Comparison of ENCODE assay signal across 1 cellular context in the genomic region with DNA sequence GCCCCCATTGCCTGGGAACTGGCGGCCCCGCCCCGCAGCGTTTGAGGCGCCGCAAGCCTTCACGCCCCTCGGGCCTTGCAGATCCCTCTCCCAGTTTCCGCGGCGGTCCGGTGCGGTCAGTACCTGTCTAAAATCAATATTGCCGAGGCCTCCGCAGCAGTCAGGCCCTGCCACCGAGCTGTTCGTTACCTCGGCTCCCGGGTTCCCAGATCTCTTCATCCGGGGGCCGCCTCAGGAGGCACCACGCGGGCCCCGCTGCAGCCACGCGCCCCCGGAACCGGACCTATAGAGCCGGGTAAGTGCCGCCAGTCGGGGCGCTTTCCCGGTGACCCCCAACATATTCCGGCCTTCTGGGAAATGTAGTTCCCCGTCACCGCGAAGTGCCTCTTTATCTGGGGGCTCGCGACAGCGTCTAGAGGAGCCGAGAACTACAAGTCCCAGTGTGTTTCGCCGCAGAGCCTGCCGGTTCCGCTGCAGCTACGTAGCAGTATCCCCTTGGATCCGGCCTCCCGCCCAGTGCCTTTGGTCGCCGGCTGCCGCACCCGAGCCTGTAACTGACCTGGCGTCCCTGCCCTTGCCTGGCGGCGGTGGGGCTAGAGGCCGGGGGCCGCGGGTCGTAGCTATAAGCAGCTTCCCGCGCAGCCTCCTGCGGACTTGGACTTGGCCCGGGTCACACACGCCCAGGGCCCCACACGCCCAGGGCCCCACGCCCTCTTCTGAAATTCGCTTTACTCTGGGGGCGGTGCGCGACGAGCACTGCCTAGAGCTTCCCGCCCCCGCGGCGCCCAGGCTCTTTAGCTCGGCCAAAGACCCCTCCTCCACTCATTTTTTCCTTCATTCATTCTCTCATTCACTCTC.
A peak's percentile ranks its signal among the peaks of the same experiment; 100 is the strongest.
TF ChIP-seq lines count a peak whose summit lies in the region.

TSS of gene PEMT (minus strand) at position 301 of the 858 bp plus-strand sequence. CDS start at position 219, 82 bp downstream.

TF ChIP-seq in GM12878, 131 proteins besides CTCF, POLR2A, EP300 and RAD21 (continued from another document):
- TF ChIP-seq ZNF687 (IDR thresholded peaks at IDR 0.05): 0 out of 2 replicates have a peak, but pooled peaks have one; percentile 35
- peak; percentile 77; the same call in 1 of the 2 replicates for TF ChIP-seq NBN (IDR thresholded peaks at IDR 0.05)
- TF ChIP-seq RCOR1 (conservative IDR thresholded peaks at IDR 0.05; ENCODE audit: low read depth, low read length): no peak
- TF ChIP-seq NRF1 (conservative IDR thresholded peaks at IDR 0.05; ENCODE audit: low read depth, low read length): no peak
- TF ChIP-seq, protein P1, sequence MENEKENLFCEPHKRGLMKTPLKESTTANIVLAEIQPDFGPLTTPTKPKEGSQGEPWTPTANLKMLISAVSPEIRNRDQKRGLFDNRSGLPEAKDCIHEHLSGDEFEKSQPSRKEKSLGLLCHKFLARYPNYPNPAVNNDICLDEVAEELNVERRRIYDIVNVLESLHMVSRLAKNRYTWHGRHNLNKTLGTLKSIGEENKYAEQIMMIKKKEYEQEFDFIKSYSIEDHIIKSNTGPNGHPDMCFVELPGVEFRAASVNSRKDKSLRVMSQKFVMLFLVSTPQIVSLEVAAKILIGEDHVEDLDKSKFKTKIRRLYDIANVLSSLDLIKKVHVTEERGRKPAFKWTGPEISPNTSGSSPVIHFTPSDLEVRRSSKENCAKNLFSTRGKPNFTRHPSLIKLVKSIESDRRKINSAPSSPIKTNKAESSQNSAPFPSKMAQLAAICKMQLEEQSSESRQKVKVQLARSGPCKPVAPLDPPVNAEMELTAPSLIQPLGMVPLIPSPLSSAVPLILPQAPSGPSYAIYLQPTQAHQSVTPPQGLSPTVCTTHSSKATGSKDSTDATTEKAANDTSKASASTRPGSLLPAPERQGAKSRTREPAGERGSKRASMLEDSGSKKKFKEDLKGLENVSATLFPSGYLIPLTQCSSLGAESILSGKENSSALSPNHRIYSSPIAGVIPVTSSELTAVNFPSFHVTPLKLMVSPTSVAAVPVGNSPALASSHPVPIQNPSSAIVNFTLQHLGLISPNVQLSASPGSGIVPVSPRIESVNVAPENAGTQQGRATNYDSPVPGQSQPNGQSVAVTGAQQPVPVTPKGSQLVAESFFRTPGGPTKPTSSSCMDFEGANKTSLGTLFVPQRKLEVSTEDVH (IDR thresholded peaks at IDR 0.05; ENCODE audit: low read depth, partially characterized antibody): peak; percentile 91
- TF ChIP-seq RELA (IDR thresholded peaks at IDR 0.05; ENCODE audit: borderline replicate concordance, partially characterized antibody): peak; percentile 87
- TF ChIP-seq CEBPB (IDR thresholded peaks at IDR 0.05; ENCODE audit: borderline replicate concordance in 1 of 2, low read depth in 2 of 2, low read length in 2 of 2): no peak
- no peak for TF ChIP-seq SREBF2 (IDR thresholded peaks at IDR 0.05; ENCODE audit: low read length)
- 0 out of 2 replicates have a peak, but pooled peaks have one; percentile 51 for TF ChIP-seq SMAD5 (IDR thresholded peaks at IDR 0.05; ENCODE audit: low read depth)
- TF ChIP-seq ZNF384 (IDR thresholded peaks at IDR 0.05; ENCODE audit: borderline replicate concordance, low read depth, low read length): no peak
- TF ChIP-seq IRF5 (IDR thresholded peaks at IDR 0.05; ENCODE audit: borderline replicate concordance): 0 out of 2 replicates have a peak, but pooled peaks have one; percentile 15
- no peak for TF ChIP-seq USF2 (IDR thresholded peaks at IDR 0.05; ENCODE audit: borderline replicate concordance, low read depth, low read length)
- 0 out of 4 replicates have a peak, but pooled peaks of 1 of the 2 experiments have one; percentile 26 for TF ChIP-seq ETV6 (conservative IDR thresholded peaks at IDR 0.05 in 1 of 2, IDR thresholded peaks at IDR 0.05 in 1 of 2; ENCODE audit: borderline replicate concordance in 1 of 2, low read depth in 1 of 2)
- TF ChIP-seq MAX (IDR thresholded peaks at IDR 0.05; ENCODE audit: low read depth, low read length): peak; percentile 89
- TF ChIP-seq STAT1 (conservative IDR thresholded peaks at IDR 0.05): peak; percentile 88
- TF ChIP-seq ATF7 (IDR thresholded peaks at IDR 0.05; ENCODE audit: low read depth): peak; percentile 57; the same call in 1 of the 2 replicates
- TF ChIP-seq TCF7 (IDR thresholded peaks at IDR 0.05; ENCODE audit: borderline replicate concordance): peak; percentile 81
- TF ChIP-seq ZNF24 (IDR thresholded peaks at IDR 0.05): 0 out of 2 replicates have a peak, but pooled peaks have one; percentile 16
- TF ChIP-seq, protein P2, sequence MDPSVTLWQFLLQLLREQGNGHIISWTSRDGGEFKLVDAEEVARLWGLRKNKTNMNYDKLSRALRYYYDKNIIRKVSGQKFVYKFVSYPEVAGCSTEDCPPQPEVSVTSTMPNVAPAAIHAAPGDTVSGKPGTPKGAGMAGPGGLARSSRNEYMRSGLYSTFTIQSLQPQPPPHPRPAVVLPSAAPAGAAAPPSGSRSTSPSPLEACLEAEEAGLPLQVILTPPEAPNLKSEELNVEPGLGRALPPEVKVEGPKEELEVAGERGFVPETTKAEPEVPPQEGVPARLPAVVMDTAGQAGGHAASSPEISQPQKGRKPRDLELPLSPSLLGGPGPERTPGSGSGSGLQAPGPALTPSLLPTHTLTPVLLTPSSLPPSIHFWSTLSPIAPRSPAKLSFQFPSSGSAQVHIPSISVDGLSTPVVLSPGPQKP (IDR thresholded peaks at IDR 0.05; ENCODE audit: low read depth, low read length): peak; percentile 88
- TF ChIP-seq, protein P3, sequence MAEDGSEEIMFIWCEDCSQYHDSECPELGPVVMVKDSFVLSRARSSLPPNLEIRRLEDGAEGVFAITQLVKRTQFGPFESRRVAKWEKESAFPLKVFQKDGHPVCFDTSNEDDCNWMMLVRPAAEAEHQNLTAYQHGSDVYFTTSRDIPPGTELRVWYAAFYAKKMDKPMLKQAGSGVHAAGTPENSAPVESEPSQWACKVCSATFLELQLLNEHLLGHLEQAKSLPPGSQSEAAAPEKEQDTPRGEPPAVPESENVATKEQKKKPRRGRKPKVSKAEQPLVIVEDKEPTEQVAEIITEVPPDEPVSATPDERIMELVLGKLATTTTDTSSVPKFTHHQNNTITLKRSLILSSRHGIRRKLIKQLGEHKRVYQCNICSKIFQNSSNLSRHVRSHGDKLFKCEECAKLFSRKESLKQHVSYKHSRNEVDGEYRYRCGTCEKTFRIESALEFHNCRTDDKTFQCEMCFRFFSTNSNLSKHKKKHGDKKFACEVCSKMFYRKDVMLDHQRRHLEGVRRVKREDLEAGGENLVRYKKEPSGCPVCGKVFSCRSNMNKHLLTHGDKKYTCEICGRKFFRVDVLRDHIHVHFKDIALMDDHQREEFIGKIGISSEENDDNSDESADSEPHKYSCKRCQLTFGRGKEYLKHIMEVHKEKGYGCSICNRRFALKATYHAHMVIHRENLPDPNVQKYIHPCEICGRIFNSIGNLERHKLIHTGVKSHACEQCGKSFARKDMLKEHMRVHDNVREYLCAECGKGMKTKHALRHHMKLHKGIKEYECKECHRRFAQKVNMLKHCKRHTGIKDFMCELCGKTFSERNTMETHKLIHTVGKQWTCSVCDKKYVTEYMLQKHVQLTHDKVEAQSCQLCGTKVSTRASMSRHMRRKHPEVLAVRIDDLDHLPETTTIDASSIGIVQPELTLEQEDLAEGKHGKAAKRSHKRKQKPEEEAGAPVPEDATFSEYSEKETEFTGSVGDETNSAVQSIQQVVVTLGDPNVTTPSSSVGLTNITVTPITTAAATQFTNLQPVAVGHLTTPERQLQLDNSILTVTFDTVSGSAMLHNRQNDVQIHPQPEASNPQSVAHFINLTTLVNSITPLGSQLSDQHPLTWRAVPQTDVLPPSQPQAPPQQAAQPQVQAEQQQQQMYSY (CRISPR knock-in tag; IDR thresholded peaks at IDR 0.05): no peak
- no peak for TF ChIP-seq MEF2A (IDR thresholded peaks at IDR 0.05; ENCODE audit: insufficient read depth, low read depth, low read length)
- peak in 1 of 2 experiments; percentile 49; a peak in 2 of 4 replicates for TF ChIP-seq BHLHE40 (IDR thresholded peaks at IDR 0.05; ENCODE audit: borderline replicate concordance in 1 of 2, low read depth in 2 of 2, low read length in 1 of 2)
- no peak for TF ChIP-seq MTA3 (IDR thresholded peaks at IDR 0.05; ENCODE audit: borderline replicate concordance, low read length)
